15 cellular contexts compared by ENCODE assay signal in the genomic region with DNA sequence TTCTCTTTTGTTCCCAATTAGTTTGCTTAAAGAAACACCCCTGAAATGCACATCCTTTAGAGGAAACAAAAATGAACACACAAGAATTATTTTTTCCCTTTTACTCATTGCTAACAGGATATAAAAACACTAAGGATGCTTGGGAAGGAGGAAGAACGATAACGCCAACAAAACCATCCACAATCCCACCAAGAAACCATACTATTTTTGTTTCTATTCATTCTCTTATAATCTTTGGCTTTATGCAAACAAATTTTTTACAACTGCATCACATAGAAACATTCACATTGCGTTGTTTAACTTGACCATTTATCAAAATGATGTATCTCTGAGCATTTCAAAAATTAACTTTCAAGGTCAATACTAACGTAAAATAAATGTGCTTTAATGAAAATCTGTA. TPM values are rescaled to one million over a fixed set of nuclear protein-coding genes. Genes with fewer than 3 reads are reported as not detected.
"Had no signal": no experiment of that assay in that cellular context is flagged by ENCODE, and none has a peak within 500 bp of the region (broad histone marks: within the 10 kb centered on the region; RNA-seq: fewer than 3 reads in every experiment).

No MANE protein-coding gene starts in this region.

- H3K9me3 Mint-ChIP-seq: activated CD4-positive, alpha-beta T cell treated with anti-CD3 and anti-CD28 coated beads, Interleukin-2, amount 10 ng/mL, durations not matched to agents 7 days and 5 days; activated T-cell treated with anti-CD3 and anti-CD28 coated beads, Interleukin-2, amount 50 U/mL, for 72 hours; memory B cell; natural killer cell; T-cell had no signal

- H2AFZ ChIP-seq: hepatocyte had no signal

- FAIRE-seq: kidney had no signal

- H3K9me3 ChIP-seq: ascending aorta, prostate gland, tibial nerve had no signal

- H3K4me3 Mint-ChIP-seq: activated CD4-positive, alpha-beta T cell treated with anti-CD3 and anti-CD28 coated beads, Interleukin-2, amount 10 ng/mL, durations not matched to agents 7 days and 5 days; activated T-cell treated with anti-CD3 and anti-CD28 coated beads, Interleukin-2, amount 50 U/mL, for 72 hours; memory B cell; natural killer cell; T-cell had no signal

- H3K4me1 Mint-ChIP-seq: activated CD4-positive, alpha-beta T cell treated with anti-CD3 and anti-CD28 coated beads, Interleukin-2, amount 10 ng/mL, durations not matched to agents 7 days and 5 days; memory B cell; T-cell had no signal

- H3K4me2 ChIP-seq: hepatocyte had no signal

- H3K36me3 ChIP-seq: ascending aorta, prostate gland, tibial nerve had no signal

- H3K27me3 ChIP-seq: ascending aorta, hepatocyte, tibial nerve had no signal

- H3K36me3 Mint-ChIP-seq: memory B cell, natural killer cell, T-cell had no signal

- H3K27ac Mint-ChIP-seq: activated CD4-positive, alpha-beta T cell treated with anti-CD3 and anti-CD28 coated beads, Interleukin-2, amount 10 ng/mL, durations not matched to agents 7 days and 5 days; activated T-cell treated with anti-CD3 and anti-CD28 coated beads, Interleukin-2, amount 50 U/mL, for 72 hours; memory B cell; natural killer cell; T-cell had no signal

- H3K27ac ChIP-seq: ascending aorta, hepatocyte, prostate gland had no signal

- H3K4me1 ChIP-seq: prostate gland had no signal

- DNase-seq: activated CD4-positive, alpha-beta T cell treated with anti-CD3 and anti-CD28 coated beads, Interleukin-2, amount 10 ng/mL, durations not matched to agents 7 days and 5 days; activated CD8-positive, alpha-beta memory T cell treated with anti-CD3 and anti-CD28 coated beads, Interleukin-2, amount 50 U/mL, for 48 hours; activated T-cell treated with anti-CD3 and anti-CD28 coated beads, Interleukin-2, amount 50 U/mL, for 72 hours; kidney; left ventricle myocardium superior; natural killer cell; stimulated activated CD4-positive, alpha-beta T cell treated with anti-CD3 and anti-CD28 coated beads, Interleukin-2, amount 100 ng/mL, for 24 hours; T-cell; T-helper 9 cell had no signal

- H3K4me3 ChIP-seq: ascending aorta, hepatocyte, prostate gland, tibial nerve had no signal

RNA-seq across cellular contexts. Expression of gene UCHL1, which starts 54.4 kb away (rescaled TPM):
- total RNA-seq: activated CD4-positive, alpha-beta T cell treated with anti-CD3 and anti-CD28 coated beads, Interleukin-2, amount 10 ng/mL, durations not matched to agents 7 days and 5 days; natural killer cell; SK-MEL-5 had no signal
